In genomic region chr5:1008451-1009358, GRCh38 we compare ENCODE assay signal across 9 cellular contexts. TPM values are rescaled to one million over a fixed set of nuclear protein-coding genes. Genes with fewer than 3 reads are reported as not detected.
DNase-seq lines count a peak whose midpoint lies in the region; ATAC-seq and TF ChIP-seq lines count a peak whose summit lies in the region.
"Had no signal": no experiment of that assay in that cellular context is flagged by ENCODE, and none has a peak within 500 bp of the region (broad histone marks: within the 10 kb centered on the region; RNA-seq: fewer than 3 reads in every experiment).

NKD2 (plus strand) TSS chr5:1008802; CDS start chr5:1009058, 256 bp downstream.

- H3K27me3 Mint-ChIP-seq in stimulated activated naive B cell treated with anti-CD40 and anti-IgM and Interleukin-4, amounts not matched to agents 10 μg/mL and 1 μg/mL and 100 μg/mL, for 72 hours = peaks cover 68 to 78% of the 10 kb centered on the region in 2 donors

- no peaks in the 10 kb centered on the region for H3K36me3 Mint-ChIP-seq in stimulated activated naive B cell treated with anti-CD40 and anti-IgM and Interleukin-4, amounts not matched to agents 10 μg/mL and 1 μg/mL and 100 μg/mL, for 72 hours

- H3K4me3 Mint-ChIP-seq in stimulated activated naive B cell treated with anti-CD40 and anti-IgM and Interleukin-4, amounts not matched to agents 10 μg/mL and 1 μg/mL and 100 μg/mL, for 72 hours = peak within 1 kb of the TSS; percentile 61 to 67

- peak; percentile 56 for DNase-seq in COLO668 (lab: John Stamatoyannopoulos, UW; ENCODE audit: unreplicated experiment)
- peak; percentile 40 to 78 for DNase-seq in HAP-1 (ENCODE audit: low spot score in 2 of 2)
- DNase-seq in RPMI7951 (ENCODE audit: low read depth) = peak; percentile 42
- no peak for DNase-seq in brain microvascular endothelial cell
- peak; percentile 76 for DNase-seq in left kidney (ENCODE audit: low read depth, low spot score)
- DNase-seq in stimulated activated naive B cell treated with anti-CD40 and anti-IgM and Interleukin-4, amounts not matched to agents 10 μg/mL and 1 μg/mL and 100 μg/mL, for 72 hours = peak; percentile 23
- DNase-seq in middle frontal gyrus (ENCODE audit: extremely low spot score, low spot score) = no peak
- no peak for DNase-seq in putamen (ENCODE audit: low spot score)

- peak; percentile 59 to 60 for ATAC-seq in stimulated activated naive B cell treated with anti-CD40 and anti-IgM and Interleukin-4, amounts not matched to agents 10 μg/mL and 1 μg/mL and 100 μg/mL, for 72 hours (replicated peaks)

- H3K4me1 Mint-ChIP-seq in stimulated activated naive B cell treated with anti-CD40 and anti-IgM and Interleukin-4, amounts not matched to agents 10 μg/mL and 1 μg/mL and 100 μg/mL, for 72 hours = peaks cover 24 to 39% of the 10 kb centered on the region in 2 donors

- H3K9me3 ChIP-seq in HAP-1 = no peaks in the 10 kb centered on the region

- TF ChIP-seq CTCF in brain microvascular endothelial cell (IDR thresholded peaks at IDR 0.05; ENCODE audit: low read depth, low read length, missing control alignments) = peak; percentile 28

- H3K4me1 ChIP-seq in HAP-1 = no peaks in the 10 kb centered on the region

- in situ Hi-C loops in HAP-1 (cut with MboI; ENCODE audit: low sequenced_read_pairs) = no loop called here
- in situ Hi-C loops in brain microvascular endothelial cell (cut with HindIII; ENCODE audit: low pct_ligation_motif_present, low sequenced_read_pairs) = no loop called here

- H3K27ac ChIP-seq in brain microvascular endothelial cell = no peak within 1 kb of the TSS
- H3K27ac ChIP-seq: SJSA1 had no signal

- H3K27me3 ChIP-seq in HAP-1 (ENCODE audit: low read depth) = no peaks in the 10 kb centered on the region
- peaks cover 73% of the 10 kb centered on the region for H3K27me3 ChIP-seq in brain microvascular endothelial cell (replicated peaks)

- peak within 1 kb of the TSS; percentile 37 for H3K27ac Mint-ChIP-seq in stimulated activated naive B cell treated with anti-CD40 and anti-IgM and Interleukin-4, amounts not matched to agents 10 μg/mL and 1 μg/mL and 100 μg/mL, for 72 hours

- H3K36me3 ChIP-seq in HAP-1 (replicated peaks) (no peaks in the 10 kb centered on the region), brain microvascular endothelial cell (replicated peaks) (no peaks in the 10 kb centered on the region)
- H3K36me3 ChIP-seq: SJSA1 had no signal

- no peaks in the 10 kb centered on the region for H3K9me3 Mint-ChIP-seq in stimulated activated naive B cell treated with anti-CD40 and anti-IgM and Interleukin-4, amounts not matched to agents 10 μg/mL and 1 μg/mL and 100 μg/mL, for 72 hours

- H3K4me3 ChIP-seq in HAP-1 = peak within 1 kb of the TSS; percentile 35
- H3K4me3 ChIP-seq in brain microvascular endothelial cell (ENCODE audit: low read depth, low read length) = no peak within 1 kb of the TSS
- H3K4me3 ChIP-seq: SJSA1 had no signal

RNA-seq across cellular contexts. Expression of gene NKD2, which starts in this region (rescaled TPM):
- 24.6 and 27.2 TPM in 2 replicates for total RNA-seq in RPMI7951 (2014; rRNA removed; shearing (Covaris generic))

Comparison
In these comparisons a context has a peak if more than half of its experiments do, and no peak if none do; other contexts are left out.
1. DNase-seq: peak in COLO668 (single experiment), HAP-1 (2 of 2), RPMI7951 (single experiment), left kidney (single experiment) and stimulated activated naive B cell treated with anti-CD40 and anti-IgM and Interleukin-4, amounts not matched to agents 10 μg/mL and 1 μg/mL and 100 μg/mL, for 72 hours (single experiment); none in brain microvascular endothelial cell (single experiment), middle frontal gyrus (single experiment) and putamen (single experiment).